ENCODE assay signal across 8 cellular contexts in the genomic region with DNA sequence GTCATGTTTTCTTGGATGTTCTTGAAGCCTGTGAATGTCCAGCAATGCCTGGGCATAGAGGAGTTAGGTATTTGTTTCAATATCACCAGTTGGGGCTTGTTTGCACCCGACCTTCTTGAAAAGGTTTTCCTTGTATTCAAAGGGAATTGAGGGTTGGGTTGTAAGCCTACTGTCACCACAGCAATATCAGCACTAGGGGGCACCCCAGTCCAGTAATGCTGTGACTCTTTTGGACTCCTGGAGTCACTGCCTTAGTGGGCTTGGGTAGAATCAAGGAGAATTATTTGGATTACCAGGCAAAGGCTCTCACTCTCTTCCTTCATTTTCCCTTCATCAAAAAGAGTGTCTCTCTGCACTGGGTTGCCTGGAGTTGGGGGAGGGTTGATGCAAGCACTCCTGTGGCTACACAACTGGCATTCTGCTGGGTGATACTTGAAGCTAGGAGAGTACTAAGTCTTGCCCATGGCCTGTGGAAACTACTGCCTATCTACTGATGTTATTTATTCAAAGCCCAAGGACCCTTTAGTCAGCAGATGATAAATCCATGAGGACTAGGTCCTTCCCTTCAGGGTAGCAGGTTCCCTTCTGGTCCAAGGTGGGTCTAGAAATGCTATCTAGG. TPM values are rescaled to one million over a fixed set of nuclear protein-coding genes. Genes with fewer than 3 reads are reported as not detected.
DNase-seq lines count a peak whose midpoint lies in the region; ATAC-seq and TF ChIP-seq lines count a peak whose summit lies in the region.

No MANE protein-coding gene starts in this region.

- H3K36me3 ChIP-seq in mesendoderm (ENCODE audit: control insufficient read depth, insufficient read depth, low read length), result no peaks in the 10 kb centered on the region

- no peaks in the 10 kb centered on the region for H3K9me3 ChIP-seq in AG04450 (ENCODE audit: control insufficient read depth, insufficient read depth, low read length)

- ATAC-seq in GM18867 (IDR thresholded peaks at IDR 0.05; ENCODE audit: unreplicated experiment) (peak; percentile 66), HG03159 (IDR thresholded peaks at IDR 0.05; ENCODE audit: unreplicated experiment) (no peak)

- H2BK120ac ChIP-seq in mesendoderm (ENCODE audit: low read depth, low read length), result no peak overlapping the region

- H3K4me1 ChIP-seq in mesendoderm (ENCODE audit: control insufficient read depth, low read depth, low read length), result no peaks in the 10 kb centered on the region

- no peaks in the 10 kb centered on the region for H3K79me2 ChIP-seq in mesendoderm (ENCODE audit: control insufficient read depth, insufficient read depth, low read length)

- H4K5ac ChIP-seq in mesendoderm (ENCODE audit: low read length), result no peak overlapping the region

- DNase-seq in AG04450 (ENCODE audit: low read depth, low spot score) (no peak), SHP77 (lab: John Stamatoyannopoulos, UW) (peak; percentile 38 to 51), astrocyte of the hippocampus (ENCODE audit: low read depth, low spot score) (peak; percentile 2), mesendoderm (peak; percentile 80), LoVo (ENCODE audit: low spot score) (no peak), HuH-7 (ENCODE audit: low spot score) (no peak)

- H2AK5ac ChIP-seq in mesendoderm (ENCODE audit: low read length), result no peak overlapping the region

- H2BK15ac ChIP-seq in mesendoderm (replicated peaks; ENCODE audit: low read depth), result no peak overlapping the region

- H3K4ac ChIP-seq in mesendoderm (ENCODE audit: low read depth, low read length), result no peak overlapping the region

- H3K4me3 ChIP-seq in AG04450 (ENCODE audit: low read depth, low read length) (no peak overlapping the region), mesendoderm (ENCODE audit: low read length) (no peak overlapping the region)

- H3K18ac ChIP-seq in mesendoderm (ENCODE audit: low read length), result no peak overlapping the region

- H4K8ac ChIP-seq in mesendoderm (ENCODE audit: low read depth, low read length), result no peak overlapping the region

- no CpG with 5 or more reads among the region's 1 CpG for WGBS in mesendoderm (ENCODE audit: extremely low coverage, insufficient coverage, low lambda C conversion rate)

- H3K23ac ChIP-seq in mesendoderm (ENCODE audit: low read length), result no peak overlapping the region

- no peak overlapping the region for H2BK5ac ChIP-seq in mesendoderm (ENCODE audit: low read length)

- no peak overlapping the region for H3K56ac ChIP-seq in mesendoderm (ENCODE audit: low read length)

- H3K27me3 ChIP-seq in AG04450 (ENCODE audit: control insufficient read depth, insufficient read depth, low read length) (no peaks in the 10 kb centered on the region), mesendoderm (ENCODE audit: insufficient read depth, low read length, poor library complexity) (no peaks in the 10 kb centered on the region)

- no peak overlapping the region for H3K9ac ChIP-seq in mesendoderm (ENCODE audit: low read length)

- POLR2A ChIA-PET in AG04450 (lab: Yijun Ruan, JAX), result no interaction called here

- no peaks in the 10 kb centered on the region for H3K79me1 ChIP-seq in mesendoderm (ENCODE audit: low read length)

- no peak overlapping the region for H3K4me2 ChIP-seq in mesendoderm (ENCODE audit: low read length)

- TF ChIP-seq CTCF in AG04450 (IDR thresholded peaks at IDR 0.05; ENCODE audit: low read depth, low read length), result peak; percentile 46

- CTCF ChIA-PET in AG04450 (lab: Charles Lee), result interaction anchor here (0.6 to 2.6 kb wide), 4 partner anchors 17 to 565 kb away, joined by 3 to 12 read pairs (median 6); no protein-coding TSS in a partner anchor

- no peak overlapping the region for H3K27ac ChIP-seq in AG04450 (ENCODE audit: low read depth, low read length)
- H3K27ac ChIP-seq in mesendoderm (ENCODE audit: low read depth, low read length), result no peak overlapping the region

RNA-seq across cellular contexts. Expression of a gene that starts 34.5 kb away (rescaled TPM):
- polyA plus RNA-seq in AG04450 (2011; rRNA removed), result not detected in 2 replicates
- not detected in 2 replicates for polyA minus RNA-seq in AG04450 (2011; rRNA and poly(A)+ RNA removed)
- polyA plus RNA-seq in mesendoderm (2013, experiment 1 of 2), result not detected
- polyA plus RNA-seq in mesendoderm (2013, experiment 2 of 2), result not detected

RNA-seq across cellular contexts. Expression of a gene that starts 44.8 kb away (rescaled TPM):
- not detected in 2 replicates for polyA plus RNA-seq in AG04450 (2011; rRNA removed)
- not detected in 2 replicates for polyA minus RNA-seq in AG04450 (2011; rRNA and poly(A)+ RNA removed)
- polyA plus RNA-seq in mesendoderm (2013, experiment 1 of 2), result not detected
- polyA plus RNA-seq in mesendoderm (2013, experiment 2 of 2), result not detected

RNA-seq across cellular contexts. Expression of a gene that starts 47.7 kb away (rescaled TPM):
- not detected in 2 replicates for polyA plus RNA-seq in AG04450 (2011; rRNA removed)
- not detected in 2 replicates for polyA minus RNA-seq in AG04450 (2011; rRNA and poly(A)+ RNA removed)
- not detected for polyA plus RNA-seq in mesendoderm (2013, experiment 1 of 2)
- polyA plus RNA-seq in mesendoderm (2013, experiment 2 of 2), result not detected

Comparison
In these comparisons a context has a peak if more than half of its experiments do, and no peak if none do; other contexts are left out.
1. DNase-seq: peak in SHP77 (2 of 2), astrocyte of the hippocampus (single experiment) and mesendoderm (single experiment); none in AG04450 (single experiment), LoVo (single experiment) and HuH-7 (single experiment).